ENCODE assay signal across 8 cellular contexts in the genomic region with DNA sequence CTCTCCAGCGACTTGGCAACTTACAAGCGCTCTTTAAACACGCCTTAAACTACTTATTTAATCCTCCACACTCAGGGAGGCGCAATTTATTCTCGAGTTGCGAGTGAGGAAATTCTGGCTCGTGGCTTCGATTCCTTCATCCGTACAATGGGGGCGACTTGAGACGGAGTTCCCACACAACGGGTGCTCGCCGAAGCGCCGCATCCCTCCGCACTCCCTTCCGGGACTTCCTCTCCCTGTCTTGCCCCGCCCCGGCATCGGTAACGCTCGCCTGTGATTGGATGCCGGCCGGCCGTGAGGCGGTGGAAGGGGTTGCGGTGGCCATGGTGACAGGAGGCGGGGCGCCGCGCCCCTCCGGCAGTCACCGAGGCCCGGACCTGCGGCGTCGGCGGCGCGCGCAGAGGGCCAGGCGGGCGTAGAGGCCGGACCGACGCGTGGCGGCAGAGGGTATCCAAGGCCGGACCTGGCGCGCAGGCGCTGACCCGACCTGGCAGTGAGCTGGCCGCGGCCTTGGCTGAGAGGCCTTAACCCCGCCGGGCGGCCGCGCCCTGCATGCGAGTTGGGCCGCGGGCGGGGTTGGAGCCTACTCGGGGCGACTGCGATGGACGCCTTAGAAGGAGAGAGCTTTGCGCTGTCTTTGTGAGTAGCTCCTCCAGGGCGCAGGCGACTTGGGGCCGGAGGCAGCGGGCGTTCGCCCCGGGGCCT. TPM values are rescaled to one million over a fixed set of nuclear protein-coding genes. Genes with fewer than 3 reads are reported as not detected.
DNase-seq lines count a peak whose midpoint lies in the region; ATAC-seq and TF ChIP-seq lines count a peak whose summit lies in the region.

ARL2BP (plus strand) TSS at position 493 of the 705 bp plus-strand sequence; CDS start at position 602, 109 bp downstream.

- H3K36me3 Mint-ChIP-seq in chondrocyte (ENCODE audit: low read depth) = peaks cover 11% of the 10 kb centered on the region

- H3K4me1 Mint-ChIP-seq in chondrocyte (ENCODE audit: low read depth) = peaks cover 18% of the 10 kb centered on the region

- DNase-seq in AML-193 (lab: John Stamatoyannopoulos, UW) (peak; percentile 92 to 93), NCI-H510A (lab: John Stamatoyannopoulos, UW) (peak; percentile 85), chondrocyte (ENCODE audit: low spot score) (peak; percentile 100), kidney epithelial cell (ENCODE audit: low read depth) (peak; percentile 88)
- DNase-seq in activated CD4-positive, alpha-beta T cell treated with anti-CD3 and anti-CD28 coated beads for 24 hours (ENCODE audit: low read depth in 2 of 2) = peak; percentile 94 to 96
- peak; percentile 94 to 98 for DNase-seq in stimulated activated CD4-positive, alpha-beta T cell treated with anti-CD3 and anti-CD28 coated beads, Interleukin-15, amount 100 ng/mL, for 48 hours (ENCODE audit: low read depth in 2 of 2)

- no peaks in the 10 kb centered on the region for H3K9me3 Mint-ChIP-seq in chondrocyte (ENCODE audit: low read depth)

- H3K36me3 ChIP-seq in kidney epithelial cell (ENCODE audit: control insufficient read depth, insufficient read depth, low read length) = no peaks in the 10 kb centered on the region

- TF ChIP-seq CTCF in chondrocyte (IDR thresholded peaks at IDR 0.05) = peak; percentile 60
- no peak for TF ChIP-seq CTCF in kidney epithelial cell (IDR thresholded peaks at IDR 0.05; ENCODE audit: insufficient read depth, low read length, poor library complexity, severe bottlenecking)

- H3K27me3 Mint-ChIP-seq in chondrocyte (ENCODE audit: low read depth) = no peaks in the 10 kb centered on the region

- H3K27ac Mint-ChIP-seq in chondrocyte (ENCODE audit: unreplicated experiment) = peak within 1 kb of the TSS; percentile 95

- H3K4me3 Mint-ChIP-seq in chondrocyte (ENCODE audit: unreplicated experiment) = peak within 1 kb of the TSS; percentile 84

- H3K27me3 ChIP-seq in kidney epithelial cell (ENCODE audit: control insufficient read depth, insufficient read depth, low read length) = no peaks in the 10 kb centered on the region

- peak within 1 kb of the TSS; percentile 89 for H3K4me3 ChIP-seq in kidney epithelial cell (ENCODE audit: low read depth, low read length)

- ATAC-seq in GM19043 (IDR thresholded peaks at IDR 0.05; ENCODE audit: low read depth, unreplicated experiment) (peak; percentile 92), HG03378 (IDR thresholded peaks at IDR 0.05; ENCODE audit: unreplicated experiment) (peak; percentile 85)

RNA-seq across cellular contexts. Expression of gene ARL2BP, which starts in this region (rescaled TPM):
- 69.5 to 89.1 TPM (median 70.1 TPM) in 3 replicates for total RNA-seq in chondrocyte
- total RNA-seq in kidney epithelial cell = 70.4 and 78.3 TPM in 2 replicates

Comparison
In these comparisons a context has a peak if more than half of its experiments do, and no peak if none do; other contexts are left out.
1. Peak in every context shown above with its lines: DNase-seq, ATAC-seq and H3K4me3 ChIP-seq.